ENCODE assay signal across 8 cellular contexts in genomic region chr17:76868176-76868668, GRCh38. TPM values are rescaled to one million over a fixed set of nuclear protein-coding genes. Genes with fewer than 3 reads are reported as not detected.
A peak's percentile ranks its signal among the peaks of the same experiment; 100 is the strongest.
DNase-seq lines count a peak whose midpoint lies in the region; ATAC-seq and TF ChIP-seq lines count a peak whose summit lies in the region.

MGAT5B (plus strand) TSS chr17:76868404; CDS start chr17:76869030, 626 bp downstream.

- no peak within 1 kb of the TSS for H3K27ac Mint-ChIP-seq in activated naive CD4-positive, alpha-beta T cell treated with anti-CD3 and anti-CD28 coated beads, Interleukin-2, amount 50 U/mL, for 72 hours

- ATAC-seq in GM18502 (IDR thresholded peaks at IDR 0.05; ENCODE audit: poor library complexity, unreplicated experiment) = peak; percentile 62
- peak; percentile 98 for ATAC-seq in activated naive CD4-positive, alpha-beta T cell treated with anti-CD3 and anti-CD28 coated beads, Interleukin-2, amount 50 U/mL, for 72 hours

- peak within 1 kb of the TSS; percentile 74 for H2AFZ ChIP-seq in ACC112 (ENCODE audit: low read length, unreplicated experiment)

- H3K36me3 Mint-ChIP-seq in activated naive CD4-positive, alpha-beta T cell treated with anti-CD3 and anti-CD28 coated beads, Interleukin-2, amount 50 U/mL, for 72 hours = no peaks in the 10 kb centered on the region

- TF ChIP-seq CTCF in tibial artery (IDR thresholded peaks at IDR 0.05) = peak; percentile 73 to 97

- H3K4me3 ChIP-seq in ACC112 (ENCODE audit: low read depth, low read length) (peak within 1 kb of the TSS; percentile 64), tibial artery (peak within 1 kb of the TSS; percentile 32 to 34)

- H3K9me3 Mint-ChIP-seq in activated naive CD4-positive, alpha-beta T cell treated with anti-CD3 and anti-CD28 coated beads, Interleukin-2, amount 50 U/mL, for 72 hours = no peaks in the 10 kb centered on the region

- H3K27ac ChIP-seq in ACC112 (ENCODE audit: low read depth, low read length) = no peak within 1 kb of the TSS
- H3K27ac ChIP-seq in tibial artery = no peak within 1 kb of the TSS

- H3K27me3 ChIP-seq in ACC112 (ENCODE audit: insufficient read depth, low read length) = peaks cover 22% of the 10 kb centered on the region
- peaks cover 6 to 86% of the 10 kb centered on the region in 2 donors for H3K27me3 ChIP-seq in tibial artery

- H3K9me3 ChIP-seq in tibial artery = no peaks in the 10 kb centered on the region

- intact Hi-C loops in head of caudate nucleus (cut with DNase I) = loop anchor here (5.0 kb wide), 1 partner anchor 189 kb away; no protein-coding TSS in a partner anchor
- intact Hi-C loops in posterior cingulate gyrus (cut with DNase I) = loop anchor here (1.0 to 10.0 kb wide), 3 partner anchors 188 to 377 kb away; no protein-coding TSS in a partner anchor
- intact Hi-C loops in tibial artery (cut with DNase I; ENCODE audit: low total_unique reads) = loop anchor here (5.0 kb wide), 1 partner anchor 189 kb away; no protein-coding TSS in a partner anchor

- no peaks in the 10 kb centered on the region for H3K79me2 ChIP-seq in ACC112 (ENCODE audit: control insufficient read depth, insufficient read depth, low read length, unreplicated experiment)

- DNase-seq in SK-N-DZ (ENCODE audit: low spot score) = peak; percentile 87
- peak; percentile 78 to 94 for DNase-seq in activated naive CD4-positive, alpha-beta T cell treated with anti-CD3 and anti-CD28 coated beads, Interleukin-2, amount 50 U/mL, for 72 hours (ENCODE audit: low spot score in 2 of 2)
- peak; percentile 25 to 91 (median 79) for DNase-seq in head of caudate nucleus
- peak; percentile 51 to 96 (median 76) for DNase-seq in posterior cingulate gyrus
- DNase-seq in tibial artery = peak; percentile 57 to 81

- H3K36me3 ChIP-seq in ACC112 (ENCODE audit: insufficient read depth, low read length) (no peaks in the 10 kb centered on the region), tibial artery (no peaks in the 10 kb centered on the region)

- TF ChIP-seq EP300 in Ishikawa (IDR thresholded peaks at IDR 0.05; ENCODE audit: borderline replicate concordance) = no peak

- H3K4me1 ChIP-seq in ACC112 (ENCODE audit: control insufficient read depth, insufficient read depth, low read length, unreplicated experiment) = peaks cover 27% of the 10 kb centered on the region
- peaks cover 0 to 26% (median 20%) of the 10 kb centered on the region in 4 donors for H3K4me1 ChIP-seq in tibial artery

- peak; percentile 81 for TF ChIP-seq RAD21 in Ishikawa (IDR thresholded peaks at IDR 0.05; ENCODE audit: low read depth)

TF ChIP-seq in Ishikawa, 13 proteins besides CTCF, POLR2A, EP300 and RAD21:
- TF ChIP-seq, protein P1, sequence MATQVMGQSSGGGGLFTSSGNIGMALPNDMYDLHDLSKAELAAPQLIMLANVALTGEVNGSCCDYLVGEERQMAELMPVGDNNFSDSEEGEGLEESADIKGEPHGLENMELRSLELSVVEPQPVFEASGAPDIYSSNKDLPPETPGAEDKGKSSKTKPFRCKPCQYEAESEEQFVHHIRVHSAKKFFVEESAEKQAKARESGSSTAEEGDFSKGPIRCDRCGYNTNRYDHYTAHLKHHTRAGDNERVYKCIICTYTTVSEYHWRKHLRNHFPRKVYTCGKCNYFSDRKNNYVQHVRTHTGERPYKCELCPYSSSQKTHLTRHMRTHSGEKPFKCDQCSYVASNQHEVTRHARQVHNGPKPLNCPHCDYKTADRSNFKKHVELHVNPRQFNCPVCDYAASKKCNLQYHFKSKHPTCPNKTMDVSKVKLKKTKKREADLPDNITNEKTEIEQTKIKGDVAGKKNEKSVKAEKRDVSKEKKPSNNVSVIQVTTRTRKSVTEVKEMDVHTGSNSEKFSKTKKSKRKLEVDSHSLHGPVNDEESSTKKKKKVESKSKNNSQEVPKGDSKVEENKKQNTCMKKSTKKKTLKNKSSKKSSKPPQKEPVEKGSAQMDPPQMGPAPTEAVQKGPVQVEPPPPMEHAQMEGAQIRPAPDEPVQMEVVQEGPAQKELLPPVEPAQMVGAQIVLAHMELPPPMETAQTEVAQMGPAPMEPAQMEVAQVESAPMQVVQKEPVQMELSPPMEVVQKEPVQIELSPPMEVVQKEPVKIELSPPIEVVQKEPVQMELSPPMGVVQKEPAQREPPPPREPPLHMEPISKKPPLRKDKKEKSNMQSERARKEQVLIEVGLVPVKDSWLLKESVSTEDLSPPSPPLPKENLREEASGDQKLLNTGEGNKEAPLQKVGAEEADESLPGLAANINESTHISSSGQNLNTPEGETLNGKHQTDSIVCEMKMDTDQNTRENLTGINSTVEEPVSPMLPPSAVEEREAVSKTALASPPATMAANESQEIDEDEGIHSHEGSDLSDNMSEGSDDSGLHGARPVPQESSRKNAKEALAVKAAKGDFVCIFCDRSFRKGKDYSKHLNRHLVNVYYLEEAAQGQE (IDR thresholded peaks at IDR 0.05; ENCODE audit: low read depth) = no peak
- no peak for TF ChIP-seq TEAD4 (IDR thresholded peaks at IDR 0.05)
- no peak for TF ChIP-seq YY1 (IDR thresholded peaks at IDR 0.05; ENCODE audit: low read depth)
- no peak for TF ChIP-seq CREB1 (IDR thresholded peaks at IDR 0.05; ENCODE audit: low read depth)
- no peak for TF ChIP-seq ZBTB7A (IDR thresholded peaks at IDR 0.05; ENCODE audit: low read depth)
- no peak for TF ChIP-seq FOXM1 (IDR thresholded peaks at IDR 0.05; ENCODE audit: borderline replicate concordance, low read depth)
- TF ChIP-seq CEBPB (IDR thresholded peaks at IDR 0.05) = no peak
TF ChIP-seq in Ishikawa: peak in this region for 0.

RNA-seq across cellular contexts. Expression of gene MGAT5B, which starts in this region (rescaled TPM):
- polyA plus RNA-seq in SK-N-DZ (2014; cell fraction: cytosol; rRNA removed) = 12.6 and 22.8 TPM in 2 replicates
- polyA plus RNA-seq in SK-N-DZ (2014; cell fraction: nucleus; rRNA removed) = 28.9 and 49.6 TPM in 2 replicates
- under 1 TPM in 1 of 2 donors, not detected in 1; 0.77 TPM for total RNA-seq in activated naive CD4-positive, alpha-beta T cell treated with anti-CD3 and anti-CD28 coated beads, Interleukin-2, amount 50 U/mL, for 72 hours

Comparison
In these comparisons a context has a peak if more than half of its experiments do, and no peak if none do; other contexts are left out.
1. Peak in DNase-seq and ATAC-seq in activated naive CD4-positive, alpha-beta T cell treated with anti-CD3 and anti-CD28 coated beads, Interleukin-2, amount 50 U/mL, for 72 hours; RNA of the gene not detected or under 1 TPM.